Comparison of ENCODE assay signal across 1 cellular context in genomic region chr19:3185482-3186376, GRCh38.
TF ChIP-seq lines count a peak whose summit lies in the region.

NCLN (plus strand) TSS chr19:3185930; CDS start chr19:3186031, 101 bp downstream.

TF ChIP-seq in HepG2, 621 proteins besides CTCF, POLR2A, EP300 and RAD21 (continued from another document and continues in another):
- TF ChIP-seq ZBTB46 (CRISPR knock-in tag; IDR thresholded peaks at IDR 0.05; ENCODE audit: borderline replicate concordance), result 0 out of 2 replicates have a peak, but pooled peaks have one; percentile 47
- TF ChIP-seq RNF219 (CRISPR knock-in tag; IDR thresholded peaks at IDR 0.05), result no peak
- no peak for TF ChIP-seq MTERF4 (CRISPR knock-in tag; IDR thresholded peaks at IDR 0.05)
- no peak for TF ChIP-seq ZHX1 (CRISPR knock-in tag; IDR thresholded peaks at IDR 0.05; ENCODE audit: low read depth)
- TF ChIP-seq TRIM24 (CRISPR knock-in tag; IDR thresholded peaks at IDR 0.05), result no peak
- 0 out of 2 replicates have a peak, but pooled peaks have one; percentile 31 for TF ChIP-seq NCOA1 (CRISPR knock-in tag; IDR thresholded peaks at IDR 0.05)
- TF ChIP-seq MLLT10 (CRISPR knock-in tag; IDR thresholded peaks at IDR 0.05), result no peak
- no peak for TF ChIP-seq YY1 (IDR thresholded peaks at IDR 0.05; ENCODE audit: insufficient read depth, insufficient replicate concordance, low read depth, low read length)
- 0 out of 2 replicates have a peak, but pooled peaks have one; percentile 13 for TF ChIP-seq CHD2 (IDR thresholded peaks at IDR 0.05; ENCODE audit: low read depth, low read length)
- no peak for TF ChIP-seq ZBTB8A (CRISPR knock-in tag; IDR thresholded peaks at IDR 0.05; ENCODE audit: borderline replicate concordance, low read depth)
- no peak for TF ChIP-seq ZNF180 (CRISPR knock-in tag; IDR thresholded peaks at IDR 0.05; ENCODE audit: borderline replicate concordance, low read depth)
- TF ChIP-seq ZNF24 (IDR thresholded peaks at IDR 0.05), result no peak; the same call in 1 of the 2 replicates
- no peak for TF ChIP-seq HES4 (CRISPR knock-in tag; IDR thresholded peaks at IDR 0.05; ENCODE audit: borderline replicate concordance)
- TF ChIP-seq EED (CRISPR knock-in tag; IDR thresholded peaks at IDR 0.05), result no peak
- no peak for TF ChIP-seq GLMP (CRISPR knock-in tag; IDR thresholded peaks at IDR 0.05; ENCODE audit: borderline replicate concordance)
- TF ChIP-seq ZNF460 (CRISPR knock-in tag; IDR thresholded peaks at IDR 0.05; ENCODE audit: borderline replicate concordance), result no peak; the same call in 1 of the 2 replicates
- no peak for TF ChIP-seq ZBTB39 (CRISPR knock-in tag; IDR thresholded peaks at IDR 0.05)
- no peak for TF ChIP-seq ATF4 (CRISPR knock-in tag; IDR thresholded peaks at IDR 0.05)
- TF ChIP-seq SETDB1 (CRISPR knock-in tag; IDR thresholded peaks at IDR 0.05; ENCODE audit: borderline replicate concordance), result no peak
- peak; percentile 12 to 70; a peak in 3 of 4 replicates for TF ChIP-seq HMGXB4 (CRISPR knock-in tag; IDR thresholded peaks at IDR 0.05; ENCODE audit: borderline replicate concordance in 1 of 2, low read depth in 1 of 2)
- TF ChIP-seq HOXA9 (CRISPR knock-in tag; IDR thresholded peaks at IDR 0.05; ENCODE audit: borderline replicate concordance), result peak; percentile 72; the same call in 1 of the 2 replicates
- TF ChIP-seq ZBTB44 (CRISPR knock-in tag; IDR thresholded peaks at IDR 0.05), result no peak
- no peak for TF ChIP-seq ZNF263 (CRISPR knock-in tag; IDR thresholded peaks at IDR 0.05)
- TF ChIP-seq MAF1 (CRISPR knock-in tag; IDR thresholded peaks at IDR 0.05; ENCODE audit: borderline replicate concordance), result no peak
- TF ChIP-seq GABPA (IDR thresholded peaks at IDR 0.05; ENCODE audit: low read depth, low read length), result peak; percentile 72
- peak; percentile 91 for TF ChIP-seq GABPA (CRISPR knock-in tag; IDR thresholded peaks at IDR 0.05; ENCODE audit: low read depth)
- TF ChIP-seq DRAP1 (CRISPR knock-in tag; IDR thresholded peaks at IDR 0.05), result no peak
- no peak for TF ChIP-seq HIVEP1 (CRISPR knock-in tag; IDR thresholded peaks at IDR 0.05)
- no peak for TF ChIP-seq ZNF142 (CRISPR knock-in tag; IDR thresholded peaks at IDR 0.05)
- no peak for TF ChIP-seq ZFP36L1 (CRISPR knock-in tag; IDR thresholded peaks at IDR 0.05)
- TF ChIP-seq ZNF264 (CRISPR knock-in tag; IDR thresholded peaks at IDR 0.05), result no peak
- peak; percentile 82; the same call in 1 of the 2 replicates for TF ChIP-seq NR2F2 (IDR thresholded peaks at IDR 0.05; ENCODE audit: borderline replicate concordance, low read depth)
